Comparison of ENCODE assay signal across 31 cellular contexts in genomic region chr1:160500321-160500990, GRCh38. TPM values are rescaled to one million over a fixed set of nuclear protein-coding genes. Genes with fewer than 3 reads are reported as not detected.
"Had no signal": no experiment of that assay in that cellular context is flagged by ENCODE, and none has a peak within 500 bp of the region (broad histone marks: within the 10 kb centered on the region; RNA-seq: fewer than 3 reads in every experiment).

No MANE protein-coding gene starts in this region.

- ATAC-seq: foreskin keratinocyte, psoas muscle, T-helper 17 cell had no signal

- H3K27ac ChIP-seq: esophagus muscularis mucosa, foreskin keratinocyte, left ventricle myocardium inferior, parathyroid adenoma, psoas muscle, thoracic aorta, upper lobe of left lung, vagina, WERI-Rb-1 had no signal

- H3K36me3 ChIP-seq: esophagus muscularis mucosa, heart left ventricle, left ventricle myocardium inferior, thoracic aorta, upper lobe of left lung, vagina, WERI-Rb-1 had no signal

- H3K27me3 ChIP-seq: upper lobe of left lung, vagina had no signal

- H3K27me3 Mint-ChIP-seq: T-helper 17 cell had no signal

- H3K27ac Mint-ChIP-seq: T-helper 17 cell had no signal

- H3K9me3 ChIP-seq: SK-N-SH, vagina had no signal

- H3K4me1 Mint-ChIP-seq: neural crest cell had no signal

- H3K9ac ChIP-seq: parathyroid adenoma, SK-N-SH had no signal

- DNase-seq: activated CD4-positive, alpha-beta T cell treated with anti-CD3 and anti-CD28 coated beads for 1 hour; activated CD8-positive, alpha-beta memory T cell treated with anti-CD3 and anti-CD28 coated beads for 24 hours; activated effector memory CD4-positive, alpha-beta T cell treated with Interleukin-2 at 50 U/mL for 16 hours; activated naive CD4-positive, alpha-beta T cell treated with Interleukin-2 at 50 U/mL for 16 hours; amniotic stem cell; caudate nucleus; dermis blood vessel endothelial cell; effector CD4-positive, alpha-beta T cell; foreskin keratinocyte; heart left ventricle; hypothalamus; left ventricle myocardium inferior; occipital lobe; psoas muscle; SK-N-SH; stimulated activated CD4-positive, alpha-beta T cell treated with anti-CD3 and anti-CD28 coated beads, Interleukin-15, amount 100 ng/mL, for 24 hours; stimulated activated CD4-positive, alpha-beta T cell treated with anti-CD3 and anti-CD28 coated beads, Interleukin-2, amount 100 ng/mL, for 24 hours; stimulated activated naive CD4-positive, alpha-beta T cell; SW 1271; T-helper 17 cell; T1000; WERI-Rb-1 had no signal

- H3K4me3 Mint-ChIP-seq: neural crest cell, T-helper 17 cell had no signal

- H3K4me1 ChIP-seq: esophagus muscularis mucosa, foreskin keratinocyte, left ventricle myocardium inferior, parathyroid adenoma, psoas muscle, upper lobe of left lung, vagina had no signal

- H3K4me3 ChIP-seq: esophagus muscularis mucosa, heart left ventricle, left ventricle myocardium inferior, lung, psoas muscle, thoracic aorta, upper lobe of left lung, vagina had no signal

RNA-seq across cellular contexts. Expression of gene SLAMF6, which starts 22.6 kb away (rescaled TPM):
- total RNA-seq: astrocyte, dermis blood vessel endothelial cell, foreskin keratinocyte, kidney epithelial cell, neural crest cell, occipital lobe had no signal
- polyA plus RNA-seq: foreskin keratinocyte, SK-N-SH had no signal
